In genomic region chr7:36130236-36130945, GRCh38 we compare ENCODE assay signal across 1 cellular context.
TF ChIP-seq lines count a peak whose summit lies in the region.

No MANE protein-coding gene starts in this region.

TF ChIP-seq in A549, 52 proteins besides CTCF, POLR2A, EP300 and RAD21 (continued from another document):
- TF ChIP-seq JUN (IDR thresholded peaks at IDR 0.05) (no peak), HDAC2 (IDR thresholded peaks at IDR 0.05) (no peak), FOSB (CRISPR knock-in tag; IDR thresholded peaks at IDR 0.05) (no peak), ZSCAN20 (CRISPR knock-in tag; IDR thresholded peaks at IDR 0.05) (no peak), MAFK (IDR thresholded peaks at IDR 0.05; ENCODE audit: partially characterized antibody) (no peak), NPAS2 (CRISPR knock-in tag; IDR thresholded peaks at IDR 0.05; ENCODE audit: borderline replicate concordance) (no peak)
